9 cellular contexts compared by ENCODE assay signal in genomic region chr9:133359420-133360175, GRCh38. TPM values are rescaled to one million over a fixed set of nuclear protein-coding genes. Genes with fewer than 3 reads are reported as not detected.
DNase-seq lines count a peak whose midpoint lies in the region; ATAC-seq and TF ChIP-seq lines count a peak whose summit lies in the region.
"Had no signal": no experiment of that assay in that cellular context is flagged by ENCODE, and none has a peak within 500 bp of the region (broad histone marks: within the 10 kb centered on the region; RNA-seq: fewer than 3 reads in every experiment).

No MANE protein-coding gene starts in this region.

- H3K27ac ChIP-seq in neural cell (ENCODE audit: low read length), result no peak overlapping the region
- H3K27ac ChIP-seq: C4-2B had no signal

- TF ChIP-seq CTCF in neural cell (IDR thresholded peaks at IDR 0.05; ENCODE audit: poor library complexity, severe bottlenecking), result no peak

- H3F3A ChIP-seq in neural cell (ENCODE audit: insufficient read depth, low read length, poor library complexity, severe bottlenecking), result no peaks in the 10 kb centered on the region

- H3K4me2 ChIP-seq in neural cell (ENCODE audit: low read length), result no peak overlapping the region

- TF ChIP-seq RAD21 in neural cell (conservative IDR thresholded peaks at IDR 0.05), result peak; percentile 30

- peaks cover 16% of the 10 kb centered on the region for H3K79me2 ChIP-seq in neural cell (replicated peaks; ENCODE audit: insufficient read depth, low read length)

- peaks cover 70% of the 10 kb centered on the region for H3K36me3 Mint-ChIP-seq in activated T-helper 17 cell treated with anti-CD3 and anti-CD28 coated beads, Interleukin-2, amount 50 U/mL, for 72 hours (ENCODE audit: low read depth)

- no peaks in the 10 kb centered on the region for H3K36me3 ChIP-seq in neural cell (ENCODE audit: insufficient read depth, low read length)

- ATAC-seq in activated T-helper 17 cell treated with anti-CD3 and anti-CD28 coated beads, Interleukin-2, amount 50 U/mL, for 72 hours (replicated peaks), result no peak
- no peak for ATAC-seq in HG03095 (IDR thresholded peaks at IDR 0.05; ENCODE audit: unreplicated experiment)

- no peak overlapping the region for H3K9ac ChIP-seq in neural cell (ENCODE audit: low read length)

- H3K4me3 Mint-ChIP-seq in activated T-helper 17 cell treated with anti-CD3 and anti-CD28 coated beads, Interleukin-2, amount 50 U/mL, for 72 hours, result peak overlapping the region; percentile 77

- no peaks in the 10 kb centered on the region for H4K20me1 ChIP-seq in neural cell (ENCODE audit: insufficient read depth)

- no peak overlapping the region for H3K4me3 ChIP-seq in neural cell (ENCODE audit: low read length)

- no peak overlapping the region for H2AFZ ChIP-seq in neural cell (ENCODE audit: low read depth, low read length)

- no peaks in the 10 kb centered on the region for H3K9me3 Mint-ChIP-seq in activated T-helper 17 cell treated with anti-CD3 and anti-CD28 coated beads, Interleukin-2, amount 50 U/mL, for 72 hours

- H3K4me1 Mint-ChIP-seq in activated T-helper 17 cell treated with anti-CD3 and anti-CD28 coated beads, Interleukin-2, amount 50 U/mL, for 72 hours, result peaks cover 35% of the 10 kb centered on the region

- peak overlapping the region; percentile 55 for H3K27ac Mint-ChIP-seq in activated T-helper 17 cell treated with anti-CD3 and anti-CD28 coated beads, Interleukin-2, amount 50 U/mL, for 72 hours

- peak; percentile 22 for DNase-seq in NCI-H2196 (lab: John Stamatoyannopoulos, UW; ENCODE audit: unreplicated experiment)
- no peak for DNase-seq in NCI-H2196 treated with DMSO at 0.1 percent for 48 hours (lab: John Stamatoyannopoulos, UW; ENCODE audit: unreplicated experiment)
- DNase-seq in MV-4-11 (lab: John Stamatoyannopoulos, UW), result no peak
- DNase-seq: effector memory CD4-positive, alpha-beta T cell; Karpas-422 had no signal

- no peaks in the 10 kb centered on the region for H3K27me3 Mint-ChIP-seq in activated T-helper 17 cell treated with anti-CD3 and anti-CD28 coated beads, Interleukin-2, amount 50 U/mL, for 72 hours

- no peaks in the 10 kb centered on the region for H3K9me3 ChIP-seq in neural cell (ENCODE audit: low read length)

- no peak for TF ChIP-seq EP300 in neural cell (conservative IDR thresholded peaks at IDR 0.05; ENCODE audit: poor library complexity, severe bottlenecking)

- H3K9me2 ChIP-seq in neural cell (ENCODE audit: insufficient read depth, low read length), result no peaks in the 10 kb centered on the region

- H3K27me3 ChIP-seq in neural cell (ENCODE audit: insufficient read depth, low read depth, low read length), result no peaks in the 10 kb centered on the region

TF ChIP-seq in neural cell, 6 proteins besides CTCF, POLR2A, EP300 and RAD21:
- TF ChIP-seq EZH2 (IDR thresholded peaks at IDR 0.05; ENCODE audit: borderline replicate concordance, insufficient read depth, low read length, poor library complexity, severe bottlenecking) (no peak), SMC3 (conservative IDR thresholded peaks at IDR 0.05; ENCODE audit: poor library complexity) (no peak), REST (IDR thresholded peaks at IDR 0.05; ENCODE audit: borderline replicate concordance) (no peak), POLR2AphosphoS5 (IDR thresholded peaks at IDR 0.05) (no peak), TAF1 (IDR thresholded peaks at IDR 0.05; ENCODE audit: low read depth) (no peak)

RNA-seq across cellular contexts. Expression of gene SURF2, which starts 3.2 kb away (rescaled TPM):
- 10 to 100 TPM in 1 of 2 donors, 1 to 10 TPM in 1; 7.0 to 17.3 TPM for total RNA-seq in activated T-helper 17 cell treated with anti-CD3 and anti-CD28 coated beads, Interleukin-2, amount 50 U/mL, for 72 hours
- 36.4 and 40.6 TPM in 2 replicates for polyA plus RNA-seq in neural cell
- 29.0 and 32.3 TPM in 2 replicates for polyA minus RNA-seq in neural cell

RNA-seq across cellular contexts. Expression of gene SURF1, which starts 3.3 kb away (rescaled TPM):
- 10 to 100 TPM; 13.9 to 25.4 TPM for total RNA-seq in activated T-helper 17 cell treated with anti-CD3 and anti-CD28 coated beads, Interleukin-2, amount 50 U/mL, for 72 hours
- 32.3 and 37.8 TPM in 2 replicates for polyA plus RNA-seq in neural cell
- 26.8 and 27.2 TPM in 2 replicates for polyA minus RNA-seq in neural cell

RNA-seq across cellular contexts. Expression of gene RPL7A, which starts 11.6 kb away (rescaled TPM):
- total RNA-seq in activated T-helper 17 cell treated with anti-CD3 and anti-CD28 coated beads, Interleukin-2, amount 50 U/mL, for 72 hours, result 1,000 to 10,000 TPM; 3,005 to 3,350 TPM
- polyA plus RNA-seq in neural cell, result 1,931 and 1,987 TPM in 2 replicates
- 671 and 691 TPM in 2 replicates for polyA minus RNA-seq in neural cell

RNA-seq across cellular contexts. Expression of gene MED22, which starts 11.7 kb away (rescaled TPM):
- total RNA-seq in activated T-helper 17 cell treated with anti-CD3 and anti-CD28 coated beads, Interleukin-2, amount 50 U/mL, for 72 hours, result 10 to 100 TPM; 21.3 to 29.9 TPM
- 57.5 and 62.5 TPM in 2 replicates for polyA plus RNA-seq in neural cell
- polyA minus RNA-seq in neural cell, result 25.3 and 32.6 TPM in 2 replicates

RNA-seq across cellular contexts. Expression of gene SURF4, which starts 16.3 kb away (rescaled TPM):
- total RNA-seq in activated T-helper 17 cell treated with anti-CD3 and anti-CD28 coated beads, Interleukin-2, amount 50 U/mL, for 72 hours, result 100 to 1,000 TPM; 315 to 380 TPM
- polyA plus RNA-seq in neural cell, result 65.2 and 78.3 TPM in 2 replicates
- polyA minus RNA-seq in neural cell, result 85.9 and 95.2 TPM in 2 replicates
